8 cellular contexts compared by ENCODE assay signal in genomic region chr13:110944121-110944967, GRCh38. TPM values are rescaled to one million over a fixed set of nuclear protein-coding genes. Genes with fewer than 3 reads are reported as not detected.
DNase-seq lines count a peak whose midpoint lies in the region; ATAC-seq and TF ChIP-seq lines count a peak whose summit lies in the region.

No MANE protein-coding gene starts in this region.

- peaks cover 10% of the 10 kb centered on the region for H3K9me2 ChIP-seq in GM23338 (ENCODE audit: insufficient read depth)

- H3F3A ChIP-seq in GM23338 (replicated peaks; ENCODE audit: low read depth): no peaks in the 10 kb centered on the region

- no peaks in the 10 kb centered on the region for H3K27me3 ChIP-seq in GM23338 (ENCODE audit: insufficient read depth)

- peak; percentile 47 for DNase-seq in NCI-H82 (lab: John Stamatoyannopoulos, UW)
- no peak for DNase-seq in NCI-H82 treated with DMSO at 0.1 percent for 48 hours (lab: John Stamatoyannopoulos, UW; ENCODE audit: unreplicated experiment)
- DNase-seq in GM23338 (ENCODE audit: low spot score): peak; percentile 60
- DNase-seq in NCI-H1092 (lab: John Stamatoyannopoulos, UW): peak; percentile 68
- peak; percentile 30 for DNase-seq in activated T-cell treated with anti-CD3 and anti-CD28 coated beads for 48 hours (ENCODE audit: low read depth)
- DNase-seq in left cardiac atrium: no peak
- no peak for DNase-seq in stimulated activated effector memory CD8-positive, alpha-beta T cell treated with anti-CD3 and anti-CD28 coated beads, Interleukin-12 subunit alpha, Interleukin-12 subunit beta, amount 100 ng/mL, for 72 hours (ENCODE audit: low spot score in 2 of 2)

- H3K4me3 Mint-ChIP-seq in GM23338: no peak overlapping the region
- H3K4me3 Mint-ChIP-seq in stimulated activated effector memory CD8-positive, alpha-beta T cell treated with anti-CD3 and anti-CD28 coated beads, Interleukin-12 subunit alpha, Interleukin-12 subunit beta, amount 100 ng/mL, for 72 hours: no peak overlapping the region

- no peaks in the 10 kb centered on the region for H3K36me3 ChIP-seq in GM23338 (ENCODE audit: insufficient read depth)

- ATAC-seq in GM23338 (peak; percentile 93), left cardiac atrium (peak; percentile 83 to 84), GM18520 (IDR thresholded peaks at IDR 0.05; ENCODE audit: unreplicated experiment) (no peak)
- peak; percentile 84 for ATAC-seq in stimulated activated effector memory CD8-positive, alpha-beta T cell treated with anti-CD3 and anti-CD28 coated beads, Interleukin-12 subunit alpha, Interleukin-12 subunit beta, amount 100 ng/mL, for 72 hours

- peaks cover 6% of the 10 kb centered on the region; the same call in 2 of the 3 replicates for H3K4me1 Mint-ChIP-seq in GM23338
- peaks cover 23% of the 10 kb centered on the region for H3K4me1 Mint-ChIP-seq in stimulated activated effector memory CD8-positive, alpha-beta T cell treated with anti-CD3 and anti-CD28 coated beads, Interleukin-12 subunit alpha, Interleukin-12 subunit beta, amount 100 ng/mL, for 72 hours

- H3K36me3 Mint-ChIP-seq in GM23338 (ENCODE audit: low read depth): no peaks in the 10 kb centered on the region
- no peaks in the 10 kb centered on the region for H3K36me3 Mint-ChIP-seq in stimulated activated effector memory CD8-positive, alpha-beta T cell treated with anti-CD3 and anti-CD28 coated beads, Interleukin-12 subunit alpha, Interleukin-12 subunit beta, amount 100 ng/mL, for 72 hours

- no peaks in the 10 kb centered on the region for H3K27me3 Mint-ChIP-seq in GM23338 (ENCODE audit: insufficient read depth, low read depth, poor library complexity)

- no peak overlapping the region for H3K27ac ChIP-seq in GM23338 (ENCODE audit: low read depth)

- H3K4me1 ChIP-seq in GM23338 (ENCODE audit: insufficient read depth): no peaks in the 10 kb centered on the region

- intact Hi-C loops in left cardiac atrium (cut with DNase I): no loop called here

- H3K27ac Mint-ChIP-seq in GM23338: no peak overlapping the region; the same call in 1 of the 2 replicates
- H3K27ac Mint-ChIP-seq in stimulated activated effector memory CD8-positive, alpha-beta T cell treated with anti-CD3 and anti-CD28 coated beads, Interleukin-12 subunit alpha, Interleukin-12 subunit beta, amount 100 ng/mL, for 72 hours: no peak overlapping the region

- no peak overlapping the region for H2AFZ ChIP-seq in GM23338

- H3K4me3 ChIP-seq in GM23338: no peak overlapping the region

- H3K9me3 Mint-ChIP-seq in GM23338: no peaks in the 10 kb centered on the region
- no peaks in the 10 kb centered on the region for H3K9me3 Mint-ChIP-seq in stimulated activated effector memory CD8-positive, alpha-beta T cell treated with anti-CD3 and anti-CD28 coated beads, Interleukin-12 subunit alpha, Interleukin-12 subunit beta, amount 100 ng/mL, for 72 hours

- TF ChIP-seq CTCF in GM23338 (conservative IDR thresholded peaks at IDR 0.05; ENCODE audit: low read depth in 2 of 2): peak; percentile 67 to 89

- no peak overlapping the region for H3K4me2 ChIP-seq in GM23338

- no peaks in the 10 kb centered on the region for H3K79me2 ChIP-seq in GM23338 (replicated peaks; ENCODE audit: insufficient read depth)

- no peaks in the 10 kb centered on the region for H4K20me1 ChIP-seq in GM23338 (replicated peaks; ENCODE audit: insufficient read depth)

TF ChIP-seq in GM23338, 12 proteins besides CTCF, POLR2A, EP300 and RAD21 (continues in another document):
- no peak for TF ChIP-seq POLR2AphosphoS5 (IDR thresholded peaks at IDR 0.05; ENCODE audit: low read depth)
- no peak for TF ChIP-seq REST (IDR thresholded peaks at IDR 0.05; ENCODE audit: unreplicated experiment)
- no peak for TF ChIP-seq NANOG (IDR thresholded peaks at IDR 0.05; ENCODE audit: borderline replicate concordance)
- no peak for TF ChIP-seq EZH2phosphoT487 (IDR thresholded peaks at IDR 0.05; ENCODE audit: unreplicated experiment)
- TF ChIP-seq JUNB (IDR thresholded peaks at IDR 0.05; ENCODE audit: unreplicated experiment): no peak
- TF ChIP-seq EZH2 (IDR thresholded peaks at IDR 0.05; ENCODE audit: low read depth, unreplicated experiment): no peak
- TF ChIP-seq CREB1 (CRISPR knock-in tag; IDR thresholded peaks at IDR 0.05; ENCODE audit: low read depth): no peak
- no peak for TF ChIP-seq STAT1 (IDR thresholded peaks at IDR 0.05; ENCODE audit: unreplicated experiment)
- no peak for TF ChIP-seq ZNF331 (CRISPR knock-in tag; IDR thresholded peaks at IDR 0.05; ENCODE audit: low read depth)
- no peak for TF ChIP-seq ZNF114 (CRISPR knock-in tag; IDR thresholded peaks at IDR 0.05)

RNA-seq across cellular contexts. Expression of gene ANKRD10, which starts 29.5 kb away (rescaled TPM):
- total RNA-seq in GM23338 (2014; rRNA removed; shearing (Covaris generic)): 224 and 250 TPM in 2 replicates
- polyA plus RNA-seq in GM23338 (2016; fragmentation: Nextera tagmentation; extraction: Ambion mirVana): 210 and 277 TPM in 2 replicates
- total RNA-seq in left cardiac atrium: 10 to 100 TPM; 48.7 to 78.7 TPM

Comparison
In these comparisons a context has a peak if more than half of its experiments do, and no peak if none do; other contexts are left out.
1. DNase-seq: peak in NCI-H82 (single experiment), GM23338 (single experiment), NCI-H1092 (single experiment) and activated T-cell treated with anti-CD3 and anti-CD28 coated beads for 48 hours (single experiment); none in NCI-H82 treated with DMSO at 0.1 percent for 48 hours (single experiment), left cardiac atrium (single experiment) and stimulated activated effector memory CD8-positive, alpha-beta T cell treated with anti-CD3 and anti-CD28 coated beads, Interleukin-12 subunit alpha, Interleukin-12 subunit beta, amount 100 ng/mL, for 72 hours (0 of 2).